In the genomic region with DNA sequence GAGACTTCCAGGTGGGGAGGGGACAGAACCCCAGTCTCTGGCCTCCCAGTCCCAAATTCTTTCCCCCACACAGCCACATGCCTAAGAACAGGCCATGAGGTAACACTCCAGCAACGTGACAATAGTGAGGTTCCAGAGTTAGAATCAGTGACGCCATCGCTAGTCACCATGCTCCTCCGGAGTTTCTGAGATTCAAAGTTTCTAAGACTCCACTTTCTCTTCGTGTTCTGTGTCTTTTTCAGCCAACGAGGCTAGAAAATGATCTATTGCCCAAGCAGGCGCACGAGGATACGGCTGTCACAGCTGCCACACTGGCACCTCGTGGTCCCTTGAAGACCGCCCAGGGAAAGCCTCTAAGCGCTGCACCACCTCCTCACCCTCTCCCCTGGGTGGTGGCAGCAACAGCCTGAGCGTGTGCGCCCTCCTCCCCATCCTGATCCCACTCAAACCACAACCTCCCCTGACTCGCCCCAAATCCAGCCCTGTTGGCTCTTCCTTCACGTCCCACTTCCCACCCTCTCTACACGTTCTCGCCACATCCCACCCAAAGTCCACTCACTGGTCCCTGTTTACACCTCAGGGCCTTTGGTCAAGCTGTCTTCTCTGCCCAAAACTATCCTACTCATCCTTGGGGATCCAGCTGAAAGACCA, we compare ENCODE assay signal across 6 cellular contexts.
A peak's percentile ranks its signal among the peaks of the same experiment; 100 is the strongest.
DNase-seq lines count a peak whose midpoint lies in the region; ATAC-seq and TF ChIP-seq lines count a peak whose summit lies in the region.

No MANE protein-coding gene starts in this region.

- peak overlapping the region; percentile 82 for H2AFZ ChIP-seq in parathyroid adenoma

- peak overlapping the region; percentile 99 for H3K4me2 ChIP-seq in parathyroid adenoma (ENCODE audit: low read length)

- H3K9me3 ChIP-seq in parathyroid adenoma (ENCODE audit: control insufficient read depth, low read length) = no peaks in the 10 kb centered on the region

- peak; percentile 7 for ATAC-seq in GM21825 (IDR thresholded peaks at IDR 0.05; ENCODE audit: unreplicated experiment)

- no peak overlapping the region for H3K9ac ChIP-seq in parathyroid adenoma

- peaks cover 6% of the 10 kb centered on the region for H3K4me1 ChIP-seq in parathyroid adenoma

- H3K36me3 ChIP-seq in parathyroid adenoma (ENCODE audit: control insufficient read depth, insufficient read depth, low read length) = no peaks in the 10 kb centered on the region

- H3K27ac ChIP-seq in cingulate gyrus (ENCODE audit: low read depth, low read length) (peak overlapping the region; percentile 8), parathyroid adenoma (peak overlapping the region; percentile 58)

- peaks cover 27% of the 10 kb centered on the region for H3K79me2 ChIP-seq in parathyroid adenoma

- DNase-seq in SHP77 treated with DMSO at 0.1 percent for 48 hours (lab: John Stamatoyannopoulos, UW) (peak; percentile 32), dedifferentiated amniotic fluid mesenchymal stem cell (ENCODE audit: extremely low spot score) (no peak), NCI-H1105 (lab: John Stamatoyannopoulos, UW) (no peak)

- TF ChIP-seq CTCF in parathyroid adenoma (IDR thresholded peaks at IDR 0.05) = no peak

- peak overlapping the region; percentile 75 for H3K4me3 ChIP-seq in parathyroid adenoma (ENCODE audit: low read depth, low read length)

- H3K27me3 ChIP-seq in parathyroid adenoma (ENCODE audit: control insufficient read depth, insufficient read depth, low read length) = no peaks in the 10 kb centered on the region
